Comparison of ENCODE assay signal across 1 cellular context in the genomic region with DNA sequence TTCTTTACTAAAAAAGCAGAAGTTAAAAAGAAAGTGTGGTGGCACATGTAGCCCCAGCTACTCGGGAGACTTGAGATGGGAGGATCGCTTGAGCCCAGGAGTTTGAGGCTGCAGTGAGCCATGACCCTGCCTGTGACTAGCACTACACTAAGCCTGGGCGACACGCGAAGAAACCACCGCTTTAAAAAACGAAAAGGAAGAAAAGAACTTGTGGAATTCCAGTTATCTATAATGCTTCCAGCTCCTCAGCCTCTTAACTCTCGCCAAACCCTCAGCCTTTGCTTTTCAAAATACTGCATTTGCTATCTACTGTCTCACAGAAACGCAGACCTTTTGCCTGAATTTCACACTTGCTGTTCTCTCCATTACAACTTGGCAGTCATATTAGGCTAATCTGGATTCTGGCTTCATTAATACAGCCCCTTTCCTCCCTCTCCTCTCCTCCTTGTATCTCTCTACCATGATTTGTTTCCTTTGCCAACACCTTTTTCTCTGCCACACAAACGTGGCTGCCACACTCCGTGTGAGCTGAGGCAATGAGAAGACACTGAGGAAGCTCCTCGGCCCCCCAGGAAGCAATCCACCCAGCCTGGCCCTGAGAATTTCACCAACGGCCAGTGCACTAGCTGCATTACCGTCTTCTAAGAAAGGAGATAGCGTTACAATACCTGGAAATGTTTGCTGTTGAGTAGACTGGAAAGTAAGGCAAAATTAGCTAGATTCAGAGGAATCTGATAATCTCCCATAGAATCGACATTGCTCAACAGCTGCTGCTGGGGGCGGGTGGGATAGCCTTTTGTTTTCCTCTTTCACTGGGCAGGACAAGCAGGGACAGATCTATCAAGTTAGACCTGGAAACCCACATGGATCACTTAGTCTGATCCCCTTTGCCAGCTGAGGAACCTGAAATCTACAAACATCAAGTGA.
A peak's percentile ranks its signal among the peaks of the same experiment; 100 is the strongest.
TF ChIP-seq lines count a peak whose summit lies in the region.

No MANE protein-coding gene starts in this region.

TF ChIP-seq in K562, 482 proteins besides CTCF, POLR2A, EP300 and RAD21 (continued from another document and continues in another):
- TF ChIP-seq, protein P1, sequence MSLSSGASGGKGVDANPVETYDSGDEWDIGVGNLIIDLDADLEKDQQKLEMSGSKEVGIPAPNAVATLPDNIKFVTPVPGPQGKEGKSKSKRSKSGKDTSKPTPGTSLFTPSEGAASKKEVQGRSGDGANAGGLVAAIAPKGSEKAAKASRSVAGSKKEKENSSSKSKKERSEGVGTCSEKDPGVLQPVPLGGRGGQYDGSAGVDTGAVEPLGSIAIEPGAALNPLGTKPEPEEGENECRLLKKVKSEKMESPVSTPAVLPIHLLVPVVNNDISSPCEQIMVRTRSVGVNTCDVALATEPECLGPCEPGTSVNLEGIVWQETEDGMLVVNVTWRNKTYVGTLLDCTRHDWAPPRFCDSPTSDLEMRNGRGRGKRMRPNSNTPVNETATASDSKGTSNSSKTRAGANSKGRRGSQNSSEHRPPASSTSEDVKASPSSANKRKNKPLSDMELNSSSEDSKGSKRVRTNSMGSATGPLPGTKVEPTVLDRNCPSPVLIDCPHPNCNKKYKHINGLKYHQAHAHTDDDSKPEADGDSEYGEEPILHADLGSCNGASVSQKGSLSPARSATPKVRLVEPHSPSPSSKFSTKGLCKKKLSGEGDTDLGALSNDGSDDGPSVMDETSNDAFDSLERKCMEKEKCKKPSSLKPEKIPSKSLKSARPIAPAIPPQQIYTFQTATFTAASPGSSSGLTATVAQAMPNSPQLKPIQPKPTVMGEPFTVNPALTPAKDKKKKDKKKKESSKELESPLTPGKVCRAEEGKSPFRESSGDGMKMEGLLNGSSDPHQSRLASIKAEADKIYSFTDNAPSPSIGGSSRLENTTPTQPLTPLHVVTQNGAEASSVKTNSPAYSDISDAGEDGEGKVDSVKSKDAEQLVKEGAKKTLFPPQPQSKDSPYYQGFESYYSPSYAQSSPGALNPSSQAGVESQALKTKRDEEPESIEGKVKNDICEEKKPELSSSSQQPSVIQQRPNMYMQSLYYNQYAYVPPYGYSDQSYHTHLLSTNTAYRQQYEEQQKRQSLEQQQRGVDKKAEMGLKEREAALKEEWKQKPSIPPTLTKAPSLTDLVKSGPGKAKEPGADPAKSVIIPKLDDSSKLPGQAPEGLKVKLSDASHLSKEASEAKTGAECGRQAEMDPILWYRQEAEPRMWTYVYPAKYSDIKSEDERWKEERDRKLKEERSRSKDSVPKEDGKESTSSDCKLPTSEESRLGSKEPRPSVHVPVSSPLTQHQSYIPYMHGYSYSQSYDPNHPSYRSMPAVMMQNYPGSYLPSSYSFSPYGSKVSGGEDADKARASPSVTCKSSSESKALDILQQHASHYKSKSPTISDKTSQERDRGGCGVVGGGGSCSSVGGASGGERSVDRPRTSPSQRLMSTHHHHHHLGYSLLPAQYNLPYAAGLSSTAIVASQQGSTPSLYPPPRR (CRISPR knock-in tag; IDR thresholded peaks at IDR 0.05; ENCODE audit: borderline replicate concordance): no peak
- TF ChIP-seq THRAP3 (IDR thresholded peaks at IDR 0.05; ENCODE audit: borderline replicate concordance) (no peak), ZNF12 (CRISPR knock-in tag; IDR thresholded peaks at IDR 0.05) (no peak), ZNF311 (CRISPR knock-in tag; IDR thresholded peaks at IDR 0.05) (peak; percentile 59; the same call in 1 of the 2 replicates), ZNF23 (CRISPR knock-in tag; IDR thresholded peaks at IDR 0.05) (0 out of 2 replicates have a peak, but pooled peaks have one; percentile 3), HMG20B (CRISPR knock-in tag; IDR thresholded peaks at IDR 0.05) (no peak), ZNF785 (CRISPR knock-in tag; IDR thresholded peaks at IDR 0.05) (no peak), CBX8 (IDR thresholded peaks at IDR 0.05; ENCODE audit: borderline replicate concordance, extremely low read depth, low read depth, low read length, poor library complexity, severe bottlenecking) (no peak), HNRNPLL (IDR thresholded peaks at IDR 0.05; ENCODE audit: low read depth, low read length, poor library complexity, severe bottlenecking) (peak; percentile 58), ZNF695 (CRISPR knock-in tag; IDR thresholded peaks at IDR 0.05) (no peak), NCOA6 (IDR thresholded peaks at IDR 0.05) (no peak), BHLHE40 (IDR thresholded peaks at IDR 0.05; ENCODE audit: low read length) (no peak), MBD2 (IDR thresholded peaks at IDR 0.05; ENCODE audit: borderline replicate concordance, low read depth) (peak; percentile 43; the same call in 1 of the 2 replicates), ZFP30 (CRISPR knock-in tag; IDR thresholded peaks at IDR 0.05; ENCODE audit: borderline replicate concordance) (no peak), ILF3 (IDR thresholded peaks at IDR 0.05; ENCODE audit: borderline replicate concordance) (no peak), TAF1 (IDR thresholded peaks at IDR 0.05; ENCODE audit: control insufficient read depth, extremely low read depth, insufficient read depth, low read length, severe bottlenecking) (no peak), SETDB1 (IDR thresholded peaks at IDR 0.05; ENCODE audit: low read length) (no peak), MAFG (tag; conservative IDR thresholded peaks at IDR 0.05) (no peak), SMARCE1 (IDR thresholded peaks at IDR 0.05) (peak; percentile 57), KAT7 (CRISPR knock-in tag; IDR thresholded peaks at IDR 0.05; ENCODE audit: borderline replicate concordance) (no peak; the same call in 1 of the 2 replicates), SP1 (CRISPR knock-in tag; IDR thresholded peaks at IDR 0.05) (no peak), GABPA (tag; conservative IDR thresholded peaks at IDR 0.05; ENCODE audit: low read depth) (no peak; the same call in 1 of the 2 replicates), ARID2 (IDR thresholded peaks at IDR 0.05) (no peak), DIDO1 (tag; IDR thresholded peaks at IDR 0.05; ENCODE audit: low read depth) (no peak), PCBP1 (IDR thresholded peaks at IDR 0.05; ENCODE audit: low read depth, low read length, poor library complexity, severe bottlenecking) (no peak), SMARCC2 (IDR thresholded peaks at IDR 0.05; ENCODE audit: low read depth) (0 out of 2 replicates have a peak, but pooled peaks have one; percentile 60), MYNN (IDR thresholded peaks at IDR 0.05) (no peak; the same call in 1 of the 2 replicates), MYNN (CRISPR knock-in tag; IDR thresholded peaks at IDR 0.05) (no peak), CBFA2T3 (IDR thresholded peaks at IDR 0.05) (peak; percentile 50; the same call in 1 of the 2 replicates), PHF21A (IDR thresholded peaks at IDR 0.05; ENCODE audit: borderline replicate concordance, low read depth) (no peak), ZNF507 (tag; conservative IDR thresholded peaks at IDR 0.05) (no peak), CHCHD3 (CRISPR knock-in tag; IDR thresholded peaks at IDR 0.05) (no peak), RFX5 (IDR thresholded peaks at IDR 0.05; ENCODE audit: low read depth, low read length) (no peak), NR2C2 (CRISPR knock-in tag; IDR thresholded peaks at IDR 0.05) (no peak), NR2C2 (tag; IDR thresholded peaks at IDR 0.05) (peak; percentile 19; the same call in 1 of the 2 replicates), GABPB2 (CRISPR knock-in tag; conservative IDR thresholded peaks at IDR 0.05) (no peak), HMGN3 (IDR thresholded peaks at IDR 0.05; ENCODE audit: borderline replicate concordance, extremely low read depth, insufficient read length, low read depth, low read length) (no peak), HDAC1 (IDR thresholded peaks at IDR 0.05) (peak; percentile 16 to 53; a peak in 1 of 4 replicates), ZEB2 (IDR thresholded peaks at IDR 0.05) (peak; percentile 69), TAF15 (IDR thresholded peaks at IDR 0.05; ENCODE audit: low read depth, low read length) (no peak), ZNF212 (CRISPR knock-in tag; IDR thresholded peaks at IDR 0.05) (no peak), HOXB6 (CRISPR knock-in tag; IDR thresholded peaks at IDR 0.05; ENCODE audit: borderline replicate concordance) (no peak), ZNF274 (IDR thresholded peaks at IDR 0.05; ENCODE audit: borderline replicate concordance, low read depth, low read length) (no peak), HDAC6 (IDR thresholded peaks at IDR 0.05; ENCODE audit: low read depth, low read length) (no peak)
- TF ChIP-seq, protein P2, sequence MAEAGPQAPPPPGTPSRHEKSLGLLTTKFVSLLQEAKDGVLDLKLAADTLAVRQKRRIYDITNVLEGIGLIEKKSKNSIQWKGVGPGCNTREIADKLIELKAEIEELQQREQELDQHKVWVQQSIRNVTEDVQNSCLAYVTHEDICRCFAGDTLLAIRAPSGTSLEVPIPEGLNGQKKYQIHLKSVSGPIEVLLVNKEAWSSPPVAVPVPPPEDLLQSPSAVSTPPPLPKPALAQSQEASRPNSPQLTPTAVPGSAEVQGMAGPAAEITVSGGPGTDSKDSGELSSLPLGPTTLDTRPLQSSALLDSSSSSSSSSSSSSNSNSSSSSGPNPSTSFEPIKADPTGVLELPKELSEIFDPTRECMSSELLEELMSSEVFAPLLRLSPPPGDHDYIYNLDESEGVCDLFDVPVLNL (CRISPR knock-in tag; IDR thresholded peaks at IDR 0.05; ENCODE audit: low read depth): no peak
- TF ChIP-seq, protein P3, sequence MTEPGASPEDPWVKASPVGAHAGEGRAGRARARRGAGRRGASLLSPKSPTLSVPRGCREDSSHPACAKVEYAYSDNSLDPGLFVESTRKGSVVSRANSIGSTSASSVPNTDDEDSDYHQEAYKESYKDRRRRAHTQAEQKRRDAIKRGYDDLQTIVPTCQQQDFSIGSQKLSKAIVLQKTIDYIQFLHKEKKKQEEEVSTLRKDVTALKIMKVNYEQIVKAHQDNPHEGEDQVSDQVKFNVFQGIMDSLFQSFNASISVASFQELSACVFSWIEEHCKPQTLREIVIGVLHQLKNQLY (CRISPR knock-in tag; conservative IDR thresholded peaks at IDR 0.05): no peak
- TF ChIP-seq, protein P4, sequence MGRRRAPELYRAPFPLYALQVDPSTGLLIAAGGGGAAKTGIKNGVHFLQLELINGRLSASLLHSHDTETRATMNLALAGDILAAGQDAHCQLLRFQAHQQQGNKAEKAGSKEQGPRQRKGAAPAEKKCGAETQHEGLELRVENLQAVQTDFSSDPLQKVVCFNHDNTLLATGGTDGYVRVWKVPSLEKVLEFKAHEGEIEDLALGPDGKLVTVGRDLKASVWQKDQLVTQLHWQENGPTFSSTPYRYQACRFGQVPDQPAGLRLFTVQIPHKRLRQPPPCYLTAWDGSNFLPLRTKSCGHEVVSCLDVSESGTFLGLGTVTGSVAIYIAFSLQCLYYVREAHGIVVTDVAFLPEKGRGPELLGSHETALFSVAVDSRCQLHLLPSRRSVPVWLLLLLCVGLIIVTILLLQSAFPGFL (CRISPR knock-in tag; IDR thresholded peaks at IDR 0.05): no peak
- TF ChIP-seq, protein P5, sequence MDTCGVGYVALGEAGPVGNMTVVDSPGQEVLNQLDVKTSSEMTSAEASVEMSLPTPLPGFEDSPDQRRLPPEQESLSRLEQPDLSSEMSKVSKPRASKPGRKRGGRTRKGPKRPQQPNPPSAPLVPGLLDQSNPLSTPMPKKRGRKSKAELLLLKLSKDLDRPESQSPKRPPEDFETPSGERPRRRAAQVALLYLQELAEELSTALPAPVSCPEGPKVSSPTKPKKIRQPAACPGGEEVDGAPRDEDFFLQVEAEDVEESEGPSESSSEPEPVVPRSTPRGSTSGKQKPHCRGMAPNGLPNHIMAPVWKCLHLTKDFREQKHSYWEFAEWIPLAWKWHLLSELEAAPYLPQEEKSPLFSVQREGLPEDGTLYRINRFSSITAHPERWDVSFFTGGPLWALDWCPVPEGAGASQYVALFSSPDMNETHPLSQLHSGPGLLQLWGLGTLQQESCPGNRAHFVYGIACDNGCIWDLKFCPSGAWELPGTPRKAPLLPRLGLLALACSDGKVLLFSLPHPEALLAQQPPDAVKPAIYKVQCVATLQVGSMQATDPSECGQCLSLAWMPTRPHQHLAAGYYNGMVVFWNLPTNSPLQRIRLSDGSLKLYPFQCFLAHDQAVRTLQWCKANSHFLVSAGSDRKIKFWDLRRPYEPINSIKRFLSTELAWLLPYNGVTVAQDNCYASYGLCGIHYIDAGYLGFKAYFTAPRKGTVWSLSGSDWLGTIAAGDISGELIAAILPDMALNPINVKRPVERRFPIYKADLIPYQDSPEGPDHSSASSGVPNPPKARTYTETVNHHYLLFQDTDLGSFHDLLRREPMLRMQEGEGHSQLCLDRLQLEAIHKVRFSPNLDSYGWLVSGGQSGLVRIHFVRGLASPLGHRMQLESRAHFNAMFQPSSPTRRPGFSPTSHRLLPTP (IDR thresholded peaks at IDR 0.05; ENCODE audit: borderline replicate concordance, extremely low read depth, insufficient read length): no peak
- TF ChIP-seq, protein P6, sequence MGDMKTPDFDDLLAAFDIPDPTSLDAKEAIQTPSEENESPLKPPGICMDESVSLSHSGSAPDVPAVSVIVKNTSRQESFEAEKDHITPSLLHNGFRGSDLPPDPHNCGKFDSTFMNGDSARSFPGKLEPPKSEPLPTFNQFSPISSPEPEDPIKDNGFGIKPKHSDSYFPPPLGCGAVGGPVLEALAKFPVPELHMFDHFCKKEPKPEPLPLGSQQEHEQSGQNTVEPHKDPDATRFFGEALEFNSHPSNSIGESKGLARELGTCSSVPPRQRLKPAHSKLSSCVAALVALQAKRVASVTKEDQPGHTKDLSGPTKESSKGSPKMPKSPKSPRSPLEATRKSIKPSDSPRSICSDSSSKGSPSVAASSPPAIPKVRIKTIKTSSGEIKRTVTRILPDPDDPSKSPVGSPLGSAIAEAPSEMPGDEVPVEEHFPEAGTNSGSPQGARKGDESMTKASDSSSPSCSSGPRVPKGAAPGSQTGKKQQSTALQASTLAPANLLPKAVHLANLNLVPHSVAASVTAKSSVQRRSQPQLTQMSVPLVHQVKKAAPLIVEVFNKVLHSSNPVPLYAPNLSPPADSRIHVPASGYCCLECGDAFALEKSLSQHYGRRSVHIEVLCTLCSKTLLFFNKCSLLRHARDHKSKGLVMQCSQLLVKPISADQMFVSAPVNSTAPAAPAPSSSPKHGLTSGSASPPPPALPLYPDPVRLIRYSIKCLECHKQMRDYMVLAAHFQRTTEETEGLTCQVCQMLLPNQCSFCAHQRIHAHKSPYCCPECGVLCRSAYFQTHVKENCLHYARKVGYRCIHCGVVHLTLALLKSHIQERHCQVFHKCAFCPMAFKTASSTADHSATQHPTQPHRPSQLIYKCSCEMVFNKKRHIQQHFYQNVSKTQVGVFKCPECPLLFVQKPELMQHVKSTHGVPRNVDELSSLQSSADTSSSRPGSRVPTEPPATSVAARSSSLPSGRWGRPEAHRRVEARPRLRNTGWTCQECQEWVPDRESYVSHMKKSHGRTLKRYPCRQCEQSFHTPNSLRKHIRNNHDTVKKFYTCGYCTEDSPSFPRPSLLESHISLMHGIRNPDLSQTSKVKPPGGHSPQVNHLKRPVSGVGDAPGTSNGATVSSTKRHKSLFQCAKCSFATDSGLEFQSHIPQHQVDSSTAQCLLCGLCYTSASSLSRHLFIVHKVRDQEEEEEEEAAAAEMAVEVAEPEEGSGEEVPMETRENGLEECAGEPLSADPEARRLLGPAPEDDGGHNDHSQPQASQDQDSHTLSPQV (IDR thresholded peaks at IDR 0.05): peak; percentile 93
- TF ChIP-seq, protein P7, sequence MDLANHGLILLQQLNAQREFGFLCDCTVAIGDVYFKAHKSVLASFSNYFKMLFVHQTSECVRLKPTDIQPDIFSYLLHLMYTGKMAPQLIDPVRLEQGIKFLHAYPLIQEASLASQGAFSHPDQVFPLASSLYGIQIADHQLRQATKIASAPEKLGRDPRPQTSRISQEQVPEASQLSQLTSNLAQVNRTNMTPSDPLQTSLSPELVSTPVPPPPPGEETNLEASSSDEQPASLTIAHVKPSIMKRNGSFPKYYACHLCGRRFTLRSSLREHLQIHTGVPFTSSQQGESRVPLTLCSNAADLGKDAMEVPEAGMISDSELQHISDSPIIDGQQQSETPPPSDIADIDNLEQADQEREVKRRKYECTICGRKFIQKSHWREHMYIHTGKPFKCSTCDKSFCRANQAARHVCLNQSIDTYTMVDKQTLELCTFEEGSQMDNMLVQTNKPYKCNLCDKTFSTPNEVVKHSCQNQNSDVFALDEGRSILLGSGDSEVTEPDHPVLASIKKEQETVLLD (IDR thresholded peaks at IDR 0.05): 0 out of 2 replicates have a peak, but pooled peaks have one; percentile 58
